In the genomic region with DNA sequence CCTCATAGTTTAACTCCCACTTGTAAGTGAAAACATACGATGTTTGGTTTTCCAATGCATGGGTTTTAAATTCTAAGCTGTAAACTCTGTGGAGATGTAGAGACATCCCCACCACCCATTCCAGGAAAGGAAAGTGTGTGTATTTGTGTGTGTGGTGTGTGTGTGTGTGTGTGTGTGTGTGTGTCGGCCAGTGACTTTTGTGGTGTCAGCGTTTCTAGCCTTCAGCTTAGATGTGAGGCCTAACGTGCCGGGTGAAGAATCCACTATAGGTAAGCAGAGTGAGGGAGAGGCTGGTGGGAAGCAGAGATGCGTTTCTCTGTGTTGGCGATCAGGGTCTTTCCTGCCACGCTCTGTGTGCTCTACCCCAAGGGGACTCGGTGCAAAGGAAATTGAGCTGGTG, we compare ENCODE assay signal across 9 cellular contexts.
"Had no signal": no experiment of that assay in that cellular context is flagged by ENCODE, and none has a peak within 500 bp of the region (broad histone marks: within the 10 kb centered on the region; RNA-seq: fewer than 3 reads in every experiment).

No MANE protein-coding gene starts in this region.

- ATAC-seq: HCT116 had no signal

- H3K36me3 ChIP-seq: HAP-1 had no signal

- H3K9ac ChIP-seq: GM23248 had no signal

- DNase-seq: GM23248, GOT3, H7, HFFc6, Kasumi-1, KG1 had no signal

- H3K4me1 ChIP-seq: HAP-1 had no signal

- H3K27ac ChIP-seq: GM23248, HL-60 had no signal

- H3K9me3 ChIP-seq: HAP-1 had no signal

- H3K4me3 ChIP-seq: GM23248, HAP-1 had no signal

- H2AFZ ChIP-seq: GM23248 had no signal
